Comparison of ENCODE assay signal across 7 cellular contexts in genomic region chrX:64204701-64205440, GRCh38. TPM values are rescaled to one million over a fixed set of nuclear protein-coding genes. Genes with fewer than 3 reads are reported as not detected.
DNase-seq lines count a peak whose midpoint lies in the region; TF ChIP-seq lines count a peak whose summit lies in the region.

No MANE protein-coding gene starts in this region.

- no peaks in the 10 kb centered on the region; the same call in 1 of the 2 replicates for H3K27me3 ChIP-seq in H9 (ENCODE audit: insufficient read depth, low read length)
- H3K27me3 ChIP-seq in neutrophil = peaks cover 12% of the 10 kb centered on the region

- no peak overlapping the region for H4K5ac ChIP-seq in H9 (ENCODE audit: insufficient read length, low read depth, low read length)

- no peak overlapping the region for H4K91ac ChIP-seq in H9 (ENCODE audit: insufficient read length, low read depth, low read length)

- WGBS in H9 (ENCODE audit: extremely low coverage, insufficient read length, low lambda C conversion rate) = no CpG with 5 or more reads among the region's 46 CpGs

- intact Hi-C loops in activated T-helper 2 cell treated with anti-CD3 and anti-CD28 coated beads, Interferon-gamma antibody, Interleukin-2, Interleukin-4, amounts not matched to agents 10 μg/mL and 5 μg/mL and 100 μg/mL, durations not matched to agents 14 hours and 24 hours and 36 hours (cut with micrococcal nuclease) = loop anchor here (1.0 to 10.0 kb wide), 4 partner anchors 192 to 1330 kb away; partner anchors contain the start of genes LAS1L, MTMR8 and ZC4H2

- TF ChIP-seq CTCF in GM12864 (IDR thresholded peaks at IDR 0.05; ENCODE audit: low read depth, low read length, missing control alignments) (no peak), H9 (conservative IDR thresholded peaks at IDR 0.05) (no peak), neutrophil (IDR thresholded peaks at IDR 0.05) (no peak)

- no peak overlapping the region for H3K27ac ChIP-seq in H9 (ENCODE audit: insufficient read length, low read depth, low read length)
- no peak overlapping the region for H3K27ac ChIP-seq in neutrophil

- H3K79me2 ChIP-seq in H9 (ENCODE audit: insufficient read depth, low read length) = no peaks in the 10 kb centered on the region

- no peak overlapping the region for H3K56ac ChIP-seq in H9 (ENCODE audit: insufficient read length, low read depth, low read length)

- no peak overlapping the region for H2AK5ac ChIP-seq in H9 (ENCODE audit: insufficient read length, low read length)

- H3K9ac ChIP-seq in H9 (ENCODE audit: extremely low read depth, insufficient read length, low read length) = peak overlapping the region; percentile 25

- H3K27me3 Mint-ChIP-seq in H9 (ENCODE audit: low read depth) = peaks cover 33% of the 10 kb centered on the region
- no peaks in the 10 kb centered on the region for H3K27me3 Mint-ChIP-seq in activated T-helper 2 cell treated with anti-CD3 and anti-CD28 coated beads, Interferon-gamma antibody, Interleukin-2, Interleukin-4, amounts not matched to agents 10 μg/mL and 5 μg/mL and 100 μg/mL, durations not matched to agents 14 hours and 24 hours and 36 hours (ENCODE audit: low read depth)

- H3K18ac ChIP-seq in H9 (ENCODE audit: insufficient read length, low read depth, low read length) = no peak overlapping the region

- peaks cover 2 to 12% of the 10 kb centered on the region in 2 experiments; a peak in 2 of 4 replicates for H3K4me1 Mint-ChIP-seq in H9
- H3K4me1 Mint-ChIP-seq in activated T-helper 2 cell treated with anti-CD3 and anti-CD28 coated beads, Interferon-gamma antibody, Interleukin-2, Interleukin-4, amounts not matched to agents 10 μg/mL and 5 μg/mL and 100 μg/mL, durations not matched to agents 14 hours and 24 hours and 36 hours (ENCODE audit: low read depth) = peaks cover 8% of the 10 kb centered on the region

- no peak overlapping the region for H3K14ac ChIP-seq in H9 (ENCODE audit: insufficient read depth, low read length)

- H2BK5ac ChIP-seq in H9 (ENCODE audit: insufficient read length, low read length) = no peak overlapping the region

- H3K4me3 ChIP-seq in GM12864 (ENCODE audit: low read depth, low read length) (peak overlapping the region; percentile 53), neutrophil (ENCODE audit: low read depth in 1 of 2, low read length in 1 of 2) (peak overlapping the region; percentile 59 to 60)

- peak overlapping the region in 1 of 3 experiments; percentile 93; a peak in 1 of 7 replicates for H3K27ac Mint-ChIP-seq in H9
- peak overlapping the region; percentile 33 for H3K27ac Mint-ChIP-seq in activated T-helper 2 cell treated with anti-CD3 and anti-CD28 coated beads, Interferon-gamma antibody, Interleukin-2, Interleukin-4, amounts not matched to agents 10 μg/mL and 5 μg/mL and 100 μg/mL, durations not matched to agents 14 hours and 24 hours and 36 hours

- H3K23me2 ChIP-seq in H9 (ENCODE audit: insufficient read length, low read depth, low read length, poor library complexity, severe bottlenecking) = peaks cover 5% of the 10 kb centered on the region

- H4K20me1 ChIP-seq in H9 (ENCODE audit: control insufficient read depth, insufficient read depth, insufficient read length) = no peaks in the 10 kb centered on the region

- H3K4me2 ChIP-seq in H9 (ENCODE audit: insufficient read depth, insufficient read length, low read length) = peak overlapping the region; percentile 66

- H3K23ac ChIP-seq in H9 (ENCODE audit: insufficient read length, low read depth, low read length) = no peak overlapping the region

- H3K79me1 ChIP-seq in H9 (ENCODE audit: insufficient read depth, low read depth, low read length, poor library complexity, severe bottlenecking) = peaks cover 3% of the 10 kb centered on the region

- H4K8ac ChIP-seq in H9 (replicated peaks; ENCODE audit: insufficient read length, low read depth, low read length) = no peak overlapping the region

- H3K4me1 ChIP-seq in H9 (ENCODE audit: insufficient read depth, low read length) = no peaks in the 10 kb centered on the region
- peaks cover 2 to 9% of the 10 kb centered on the region in 2 experiments for H3K4me1 ChIP-seq in neutrophil (ENCODE audit: control insufficient read depth in 1 of 2, insufficient read depth in 1 of 2, low read depth in 1 of 2, low read length in 1 of 2)

- no peaks in the 10 kb centered on the region for H3K36me3 ChIP-seq in neutrophil

- no peak overlapping the region for H3K4ac ChIP-seq in H9 (ENCODE audit: low read depth, low read length)

- H2BK20ac ChIP-seq in H9 (ENCODE audit: low read depth, low read length, poor library complexity, severe bottlenecking) = no peak overlapping the region

- H2BK12ac ChIP-seq in H9 (ENCODE audit: insufficient read length, low read depth, low read length) = no peak overlapping the region

- no peak overlapping the region for H3T11ph ChIP-seq in H9 (ENCODE audit: low read length)

- peaks cover 0 to 7% (median 3%) of the 10 kb centered on the region in 3 experiments; a peak in 2 of 7 replicates for H3K36me3 Mint-ChIP-seq in H9 (ENCODE audit: insufficient read depth in 1 of 3, low read depth in 3 of 3)
- no peaks in the 10 kb centered on the region for H3K36me3 Mint-ChIP-seq in activated T-helper 2 cell treated with anti-CD3 and anti-CD28 coated beads, Interferon-gamma antibody, Interleukin-2, Interleukin-4, amounts not matched to agents 10 μg/mL and 5 μg/mL and 100 μg/mL, durations not matched to agents 14 hours and 24 hours and 36 hours (ENCODE audit: low read depth)

- no peak overlapping the region for H2BK120ac ChIP-seq in H9 (ENCODE audit: low read depth, low read length, poor library complexity, severe bottlenecking)

- peaks cover 59 to 68% of the 10 kb centered on the region in 2 experiments for H3K9me3 Mint-ChIP-seq in H9
- no peaks in the 10 kb centered on the region for H3K9me3 Mint-ChIP-seq in activated T-helper 2 cell treated with anti-CD3 and anti-CD28 coated beads, Interferon-gamma antibody, Interleukin-2, Interleukin-4, amounts not matched to agents 10 μg/mL and 5 μg/mL and 100 μg/mL, durations not matched to agents 14 hours and 24 hours and 36 hours

- no peak overlapping the region for H2AFZ ChIP-seq in H9 (ENCODE audit: low read length)

- no peak for DNase-seq in GM12864 (ENCODE audit: low read depth)
- DNase-seq in H9 = peak; percentile 36
- peak; percentile 34 for DNase-seq in NCI-H2107 (lab: John Stamatoyannopoulos, UW)
- DNase-seq in activated T-helper 2 cell treated with anti-CD3 and anti-CD28 coated beads, Interferon-gamma antibody, Interleukin-2, Interleukin-4, amounts not matched to agents 10 μg/mL and 5 μg/mL and 100 μg/mL, durations not matched to agents 14 hours and 24 hours and 36 hours (ENCODE audit: low spot score) = peak; percentile 8
- peak; percentile 31 for DNase-seq in germinal center (ENCODE audit: low spot score)
- DNase-seq in NCI-H2196 (lab: John Stamatoyannopoulos, UW; ENCODE audit: unreplicated experiment) = no peak

- H3K9me3 ChIP-seq in H9 (ENCODE audit: control insufficient read depth, low read depth, low read length) (peaks cover 27% of the 10 kb centered on the region), neutrophil (no peaks in the 10 kb centered on the region)

- no peak overlapping the region for H2BK15ac ChIP-seq in H9 (ENCODE audit: low read depth, low read length)

- peak overlapping the region; percentile 67 to 82 for H3K4me3 Mint-ChIP-seq in H9
- peak overlapping the region; percentile 87 for H3K4me3 Mint-ChIP-seq in activated T-helper 2 cell treated with anti-CD3 and anti-CD28 coated beads, Interferon-gamma antibody, Interleukin-2, Interleukin-4, amounts not matched to agents 10 μg/mL and 5 μg/mL and 100 μg/mL, durations not matched to agents 14 hours and 24 hours and 36 hours (ENCODE audit: low read depth)

RNA-seq across cellular contexts. Expression of gene AMER1, which starts 0.6 kb away (rescaled TPM):
- total RNA-seq in H9 (2021) = 5.5 and 6.2 TPM in 2 replicates
- 5.4 TPM in 2 replicates for total RNA-seq in activated T-helper 2 cell treated with anti-CD3 and anti-CD28 coated beads, Interferon-gamma antibody, Interleukin-2, Interleukin-4, amounts not matched to agents 10 μg/mL and 5 μg/mL and 100 μg/mL, durations not matched to agents 14 hours and 24 hours and 36 hours

RNA-seq across cellular contexts. Expression of gene ASB12, which starts 25.5 kb away (rescaled TPM):
- total RNA-seq in H9 (2021) = 0.29 and 0.46 TPM in 2 replicates
- not detected in 2 replicates for total RNA-seq in activated T-helper 2 cell treated with anti-CD3 and anti-CD28 coated beads, Interferon-gamma antibody, Interleukin-2, Interleukin-4, amounts not matched to agents 10 μg/mL and 5 μg/mL and 100 μg/mL, durations not matched to agents 14 hours and 24 hours and 36 hours

Comparison
In these comparisons a context has a peak if more than half of its experiments do, and no peak if none do; other contexts are left out.
1. DNase-seq: peak in H9 (single experiment), NCI-H2107 (single experiment), activated T-helper 2 cell treated with anti-CD3 and anti-CD28 coated beads, Interferon-gamma antibody, Interleukin-2, Interleukin-4, amounts not matched to agents 10 μg/mL and 5 μg/mL and 100 μg/mL, durations not matched to agents 14 hours and 24 hours and 36 hours (single experiment) and germinal center (single experiment); none in GM12864 (single experiment) and NCI-H2196 (single experiment).